ENCODE assay signal across 8 cellular contexts in the genomic region with DNA sequence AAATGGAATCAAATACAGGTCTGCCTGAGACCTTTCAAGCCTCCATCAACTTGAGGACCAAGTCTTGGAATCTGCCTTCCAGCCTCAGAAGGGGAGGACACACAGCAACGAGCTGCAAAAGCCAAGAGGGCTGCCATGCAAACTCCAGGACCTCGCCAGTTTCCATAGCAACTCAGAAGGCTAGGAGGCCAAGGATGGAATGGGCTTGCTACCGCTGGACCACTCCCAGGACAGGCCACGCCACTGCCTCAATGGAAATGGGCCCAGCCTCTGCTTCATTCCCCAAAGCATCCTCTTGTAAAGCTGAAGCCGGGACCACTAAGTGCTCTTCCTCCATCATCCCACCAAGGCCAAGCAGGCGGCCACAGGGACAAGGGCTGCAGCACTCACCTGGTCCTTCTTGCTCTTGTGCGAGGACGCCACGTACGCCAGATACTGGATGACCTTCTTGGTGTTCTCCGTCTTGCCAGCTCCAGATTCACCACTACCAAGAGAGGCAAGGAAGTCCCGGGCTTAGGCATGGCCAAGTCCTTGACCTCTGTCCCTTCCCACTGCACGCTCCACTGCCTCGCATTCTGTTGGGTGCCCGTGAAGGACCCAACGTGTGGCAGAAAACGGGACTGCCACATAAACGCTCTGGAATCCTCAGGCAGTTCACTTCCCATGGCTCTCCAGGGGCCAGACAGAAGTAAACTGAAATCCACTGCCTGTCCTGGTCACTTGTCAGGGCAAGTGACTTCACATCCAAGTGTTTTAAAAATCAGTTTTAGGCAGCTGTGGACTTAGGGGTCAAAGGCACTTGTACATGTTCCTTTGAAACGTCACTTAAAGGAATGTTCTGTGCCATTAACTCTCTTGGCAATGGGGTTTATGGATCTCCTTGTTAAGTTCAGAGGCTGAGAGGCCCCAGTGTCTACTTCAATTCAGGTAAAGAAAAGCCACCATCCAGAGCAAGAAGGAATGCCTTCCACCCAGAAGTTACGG.
DNase-seq lines count a peak whose midpoint lies in the region; ATAC-seq and TF ChIP-seq lines count a peak whose summit lies in the region.

No MANE protein-coding gene starts in this region.

- H2AFZ ChIP-seq in mammary epithelial cell (ENCODE audit: low read depth, low read length) = no peak overlapping the region

- no peak overlapping the region for H3K4me2 ChIP-seq in mammary epithelial cell (ENCODE audit: insufficient read depth, low read depth, low read length)

- H3K27ac Mint-ChIP-seq in activated CD4-positive, alpha-beta T cell treated with anti-CD3 and anti-CD28 coated beads for 36 hours = peak overlapping the region; percentile 99

- H3K27me3 ChIP-seq in mammary epithelial cell (ENCODE audit: insufficient read depth, low read length) (no peaks in the 10 kb centered on the region), muscle layer of colon (ENCODE audit: control insufficient read depth in 1 of 2, insufficient read depth in 2 of 2, low read length in 2 of 2) (no peaks in the 10 kb centered on the region), thyroid gland (no peaks in the 10 kb centered on the region), BE2C (no peaks in the 10 kb centered on the region)

- no TSS peak for BruUV-seq in mammary epithelial cell (replicated peaks; lab: Mats Ljungman, UMichigan)

- H3K9me3 Mint-ChIP-seq in activated CD4-positive, alpha-beta T cell treated with anti-CD3 and anti-CD28 coated beads for 36 hours (ENCODE audit: low read depth) = no peaks in the 10 kb centered on the region

- H3K4me1 Mint-ChIP-seq in activated CD4-positive, alpha-beta T cell treated with anti-CD3 and anti-CD28 coated beads for 36 hours = peaks cover 47% of the 10 kb centered on the region

- 80% methylated on average over 18 of the region's 20 CpGs for WGBS in mammary epithelial cell (ENCODE audit: low coverage, missing lambda C conversion rate)
- WGBS in thyroid gland, 2 donors = 68 to 70% methylated on average over 20 of the region's 20 CpGs

- H3K9me3 ChIP-seq in mammary epithelial cell (replicated peaks; ENCODE audit: insufficient read depth, low read length) (no peaks in the 10 kb centered on the region), muscle layer of colon (ENCODE audit: low read length) (no peaks in the 10 kb centered on the region), thyroid gland (no peaks in the 10 kb centered on the region), BE2C (no peaks in the 10 kb centered on the region)

- H3K9ac ChIP-seq in mammary epithelial cell (ENCODE audit: insufficient read depth, low read length) (no peak overlapping the region), muscle layer of colon (ENCODE audit: low read length) (peak overlapping the region; percentile 91)

- H3K27ac ChIP-seq in mammary epithelial cell (ENCODE audit: insufficient read depth, low read depth, low read length) (peak overlapping the region; percentile 88), muscle layer of colon (ENCODE audit: low read depth, low read length) (peak overlapping the region; percentile 97), thyroid gland (peak overlapping the region; percentile 98 to 99 (median 98))

- H3K4me3 Mint-ChIP-seq in activated CD4-positive, alpha-beta T cell treated with anti-CD3 and anti-CD28 coated beads for 36 hours = no peak overlapping the region

- H3K4me3 ChIP-seq in mammary epithelial cell (replicated peaks in 1 of 3; ENCODE audit: insufficient read depth in 1 of 3, low read depth in 2 of 3, low read length in 3 of 3) (no peak overlapping the region), muscle layer of colon (ENCODE audit: low read depth in 1 of 2, low read length in 2 of 2) (no peak overlapping the region), thyroid gland (replicated peaks in 1 of 3) (no peak overlapping the region), BE2C (ENCODE audit: low read depth, low read length) (no peak overlapping the region)

- TF ChIP-seq CTCF in mammary epithelial cell (conservative IDR thresholded peaks at IDR 0.05 in 1 of 2, IDR thresholded peaks at IDR 0.05 in 1 of 2; ENCODE audit: extremely low read depth in 1 of 2, insufficient read depth in 1 of 2, low read depth in 1 of 2, low read length in 2 of 2) (no peak), thyroid gland (IDR thresholded peaks at IDR 0.05) (peak in 3 of 6 experiments; percentile 12 to 41 (median 19)), BE2C (IDR thresholded peaks at IDR 0.05; ENCODE audit: low read depth, low read length) (no peak)

- peaks cover 95% of the 10 kb centered on the region for H3K79me2 ChIP-seq in mammary epithelial cell (ENCODE audit: insufficient read depth, low read length)

- H3K36me3 ChIP-seq in mammary epithelial cell (ENCODE audit: insufficient read depth, low read length) (peaks cover 49% of the 10 kb centered on the region), muscle layer of colon (ENCODE audit: insufficient read depth, low read length) (peaks cover 68% of the 10 kb centered on the region), thyroid gland (peaks cover 14 to 25% of the 10 kb centered on the region in 2 donors), BE2C (peaks cover 57% of the 10 kb centered on the region)

- CTCF ChIA-PET in activated CD4-positive, alpha-beta T cell treated with anti-CD3 and anti-CD28 coated beads for 36 hours (lab: Charles Lee) = interaction anchor here (0.9 to 2.5 kb wide), 4 partner anchors 11 to 143 kb away, joined by 3 to 13 read pairs (median 4); no protein-coding TSS in a partner anchor
- CTCF ChIA-PET in mammary epithelial cell (lab: Charles Lee; ENCODE audit: low non-redundant PET) = no interaction called here

- intact Hi-C loops in activated CD4-positive, alpha-beta T cell treated with anti-CD3 and anti-CD28 coated beads for 36 hours (cut with DNase I, micrococcal nuclease) = no loop called here
- intact Hi-C loops in mammary epithelial cell (cut with micrococcal nuclease) (no loop called here), thyroid gland (cut with DNase I) (loop anchor here (5.0 kb wide), 1 partner anchor 36 kb away; no protein-coding TSS in a partner anchor)

- dilution Hi-C loops in mammary epithelial cell (cut with HindIII; ENCODE audit: low sequenced_read_pairs) = no loop called here

- in situ Hi-C loops in mammary epithelial cell (cut with MboI; ENCODE audit: low sequenced_read_pairs in 2 of 2) = no loop called here

- POLR2A ChIA-PET in activated CD4-positive, alpha-beta T cell treated with anti-CD3 and anti-CD28 coated beads for 36 hours (lab: Charles Lee) = no interaction called here

- peak in 1 of 2 donors; percentile 9 for TF ChIP-seq POLR2A in thyroid gland (IDR thresholded peaks at IDR 0.05)

- ATAC-seq in activated CD4-positive, alpha-beta T cell treated with anti-CD3 and anti-CD28 coated beads for 36 hours = no peak

- peaks cover 81% of the 10 kb centered on the region for H3K36me3 Mint-ChIP-seq in activated CD4-positive, alpha-beta T cell treated with anti-CD3 and anti-CD28 coated beads for 36 hours (ENCODE audit: low read depth)

- H4K20me1 ChIP-seq in mammary epithelial cell (ENCODE audit: insufficient read depth, low read length) = no peaks in the 10 kb centered on the region

- H3K4me1 ChIP-seq in mammary epithelial cell (ENCODE audit: insufficient read depth, low read length) (peaks cover 79% of the 10 kb centered on the region), muscle layer of colon (ENCODE audit: insufficient read depth, low read length) (peaks cover 94% of the 10 kb centered on the region), thyroid gland (peaks cover 81 to 91% of the 10 kb centered on the region in 2 donors), BE2C (peaks cover 33% of the 10 kb centered on the region)

- no peak for DNase-seq in activated CD4-positive, alpha-beta T cell treated with anti-CD3 and anti-CD28 coated beads for 36 hours
- DNase-seq in activated CD4-positive, alpha-beta T cell treated with anti-CD3 and anti-CD28 coated beads for 1 hour = no peak
- DNase-seq in mammary epithelial cell (no peak), thyroid gland (peak; percentile 40 to 63), cerebellum (ENCODE audit: low spot score) (no peak), BE2C (no peak), AG20443 (ENCODE audit: low spot score) (no peak)

- H3K27me3 Mint-ChIP-seq in activated CD4-positive, alpha-beta T cell treated with anti-CD3 and anti-CD28 coated beads for 36 hours = no peaks in the 10 kb centered on the region

Comparison
In these comparisons a context has a peak if more than half of its experiments do, and no peak if none do; other contexts are left out.
1. DNase-seq: peak in thyroid gland (2 of 2); none in activated CD4-positive, alpha-beta T cell treated with anti-CD3 and anti-CD28 coated beads for 36 hours (single experiment), activated CD4-positive, alpha-beta T cell treated with anti-CD3 and anti-CD28 coated beads for 1 hour (single experiment), mammary epithelial cell (single experiment), cerebellum (single experiment), BE2C (single experiment) and AG20443 (single experiment).
2. Peak in every context shown above with its lines, with median percentiles within 50 percentile points of each other: H3K27ac ChIP-seq.